ENCODE assay signal across 8 cellular contexts in the genomic region with DNA sequence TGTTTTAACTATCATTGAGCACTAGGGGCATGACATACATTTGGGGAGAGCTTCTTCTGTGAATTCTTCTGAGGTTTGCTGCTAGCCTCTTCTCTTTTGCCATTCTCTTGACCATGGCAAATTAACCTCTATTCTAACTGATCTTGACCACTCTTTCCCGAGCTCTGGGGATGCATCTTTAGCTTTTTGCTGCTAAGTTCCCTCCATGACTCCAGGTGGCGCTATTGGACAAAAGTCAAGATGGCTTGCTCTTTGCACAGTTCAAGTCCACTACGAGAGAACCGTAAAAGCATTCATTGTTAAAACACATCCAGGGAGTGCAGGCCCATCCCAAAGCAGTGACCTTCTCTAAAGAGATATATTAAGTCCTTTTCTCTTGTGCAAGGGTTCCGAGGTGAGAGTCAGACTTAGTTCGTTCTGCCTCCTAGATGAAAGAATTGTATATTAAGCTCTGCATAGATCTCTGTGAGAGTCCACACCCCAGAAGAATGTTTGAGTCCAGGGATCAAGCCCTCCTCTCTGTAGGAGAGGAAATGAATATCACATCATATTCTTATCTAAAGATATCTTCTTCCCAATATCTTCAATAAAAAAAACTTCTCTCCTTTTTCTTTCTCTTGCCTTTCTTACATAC.
DNase-seq lines count a peak whose midpoint lies in the region; ATAC-seq and TF ChIP-seq lines count a peak whose summit lies in the region.

No MANE protein-coding gene starts in this region.

- ATAC-seq in GM18861 (IDR thresholded peaks at IDR 0.05; ENCODE audit: unreplicated experiment), result no peak

- H3K27me3 Mint-ChIP-seq in neural progenitor cell (ENCODE audit: insufficient read depth, low read depth), result peaks cover 3% of the 10 kb centered on the region
- no peaks in the 10 kb centered on the region for H3K27me3 Mint-ChIP-seq in activated T-helper 1 cell treated with anti-CD3 and anti-CD28 coated beads, Interleukin-12 subunit alpha, Interleukin-12 subunit beta, Interleukin-2, Interleukin-4 antibody, amounts not matched to agents 30 ng/mL and 10 ng/mL and 1 ng/mL, durations not matched to agents 14 hours and 24 hours and 36 hours (ENCODE audit: insufficient read depth)

- no peaks in the 10 kb centered on the region for H3K36me3 ChIP-seq in KMS-11 (ENCODE audit: insufficient read depth)
- H3K36me3 ChIP-seq in OCI-LY1 (ENCODE audit: insufficient read depth, low read length), result no peaks in the 10 kb centered on the region
- no peaks in the 10 kb centered on the region for H3K36me3 ChIP-seq in neural progenitor cell

- H3K36me3 Mint-ChIP-seq in neural progenitor cell, result no peaks in the 10 kb centered on the region
- no peaks in the 10 kb centered on the region for H3K36me3 Mint-ChIP-seq in activated T-helper 1 cell treated with anti-CD3 and anti-CD28 coated beads, Interleukin-12 subunit alpha, Interleukin-12 subunit beta, Interleukin-2, Interleukin-4 antibody, amounts not matched to agents 30 ng/mL and 10 ng/mL and 1 ng/mL, durations not matched to agents 14 hours and 24 hours and 36 hours (ENCODE audit: low read depth)

- H3K27ac ChIP-seq in 22Rv1 (no peak overlapping the region), KMS-11 (no peak overlapping the region), OCI-LY1 (ENCODE audit: low read depth, low read length, poor library complexity, severe bottlenecking) (no peak overlapping the region), neural progenitor cell (no peak overlapping the region)

- intact Hi-C loops in activated T-helper 1 cell treated with anti-CD3 and anti-CD28 coated beads, Interleukin-12 subunit alpha, Interleukin-12 subunit beta, Interleukin-2, Interleukin-4 antibody, amounts not matched to agents 30 ng/mL and 10 ng/mL and 1 ng/mL, durations not matched to agents 14 hours and 24 hours and 36 hours (cut with micrococcal nuclease), result no loop called here

- H3F3A ChIP-seq in OCI-LY1 (ENCODE audit: insufficient read depth, low read length) (no peaks in the 10 kb centered on the region), neural progenitor cell (ENCODE audit: low read depth) (no peaks in the 10 kb centered on the region)

- H3K9me2 ChIP-seq in OCI-LY1 (ENCODE audit: low read depth, low read length), result no peaks in the 10 kb centered on the region

- TF ChIP-seq CTCF in 22Rv1 (IDR thresholded peaks at IDR 0.05) (peak; percentile 81), GM12873 (IDR thresholded peaks at IDR 0.05; ENCODE audit: insufficient read depth, low read depth, low read length, missing control alignments) (peak; percentile 82), KMS-11 (conservative IDR thresholded peaks at IDR 0.05; ENCODE audit: low read depth, low read length) (peak; percentile 83), OCI-LY1 (IDR thresholded peaks at IDR 0.05; ENCODE audit: low read length) (peak; percentile 82), neural progenitor cell (IDR thresholded peaks at IDR 0.05) (peak; percentile 89)

- peak; percentile 1 for DNase-seq in dermis blood vessel endothelial cell
- DNase-seq in neural progenitor cell (ENCODE audit: low spot score), result peak; percentile 75
- no peak for DNase-seq in activated T-helper 1 cell treated with anti-CD3 and anti-CD28 coated beads, Interleukin-12 subunit alpha, Interleukin-12 subunit beta, Interleukin-2, Interleukin-4 antibody, amounts not matched to agents 30 ng/mL and 10 ng/mL and 1 ng/mL, durations not matched to agents 14 hours and 24 hours and 36 hours (ENCODE audit: low spot score)

- H3K79me2 ChIP-seq in KMS-11 (ENCODE audit: insufficient read depth, low read depth), result no peaks in the 10 kb centered on the region
- H3K79me2 ChIP-seq in OCI-LY1 (ENCODE audit: insufficient read depth, low read length), result no peaks in the 10 kb centered on the region
- no peaks in the 10 kb centered on the region for H3K79me2 ChIP-seq in neural progenitor cell (ENCODE audit: low read depth)

- H3K4me3 Mint-ChIP-seq in neural progenitor cell, result no peak overlapping the region
- no peak overlapping the region for H3K4me3 Mint-ChIP-seq in activated T-helper 1 cell treated with anti-CD3 and anti-CD28 coated beads, Interleukin-12 subunit alpha, Interleukin-12 subunit beta, Interleukin-2, Interleukin-4 antibody, amounts not matched to agents 30 ng/mL and 10 ng/mL and 1 ng/mL, durations not matched to agents 14 hours and 24 hours and 36 hours

- H4K20me1 ChIP-seq in KMS-11 (ENCODE audit: insufficient read depth) (no peaks in the 10 kb centered on the region), OCI-LY1 (ENCODE audit: insufficient read depth, low read length) (no peaks in the 10 kb centered on the region), neural progenitor cell (ENCODE audit: low read depth) (no peaks in the 10 kb centered on the region)

- H3K4me1 Mint-ChIP-seq in neural progenitor cell, result peaks cover 6% of the 10 kb centered on the region
- no peaks in the 10 kb centered on the region for H3K4me1 Mint-ChIP-seq in activated T-helper 1 cell treated with anti-CD3 and anti-CD28 coated beads, Interleukin-12 subunit alpha, Interleukin-12 subunit beta, Interleukin-2, Interleukin-4 antibody, amounts not matched to agents 30 ng/mL and 10 ng/mL and 1 ng/mL, durations not matched to agents 14 hours and 24 hours and 36 hours (ENCODE audit: low read depth)

- H2AFZ ChIP-seq in KMS-11 (ENCODE audit: low read depth) (no peak overlapping the region), OCI-LY1 (ENCODE audit: low read length) (no peak overlapping the region), neural progenitor cell (replicated peaks) (no peak overlapping the region)

- H3K4me3 ChIP-seq in KMS-11 (IDR thresholded peaks at IDR 0.05; ENCODE audit: insufficient read depth, low read depth, low read length), result no peak overlapping the region
- H3K4me3 ChIP-seq in OCI-LY1 (ENCODE audit: low read depth, low read length, poor library complexity, severe bottlenecking), result no peak overlapping the region
- H3K4me3 ChIP-seq in neural progenitor cell, result no peak overlapping the region

- H3K4me1 ChIP-seq in KMS-11 (ENCODE audit: low read depth, poor library complexity, severe bottlenecking) (no peaks in the 10 kb centered on the region), OCI-LY1 (ENCODE audit: insufficient read depth, low read length, severe bottlenecking) (no peaks in the 10 kb centered on the region), neural progenitor cell (no peaks in the 10 kb centered on the region)

- no peaks in the 10 kb centered on the region for H3K9me3 ChIP-seq in OCI-LY1 (ENCODE audit: low read length)
- H3K9me3 ChIP-seq in neural progenitor cell (ENCODE audit: low read depth), result no peaks in the 10 kb centered on the region

- H3K27me3 ChIP-seq in KMS-11 (ENCODE audit: insufficient read depth, low read depth), result no peaks in the 10 kb centered on the region
- no peaks in the 10 kb centered on the region for H3K27me3 ChIP-seq in OCI-LY1 (ENCODE audit: insufficient read depth, low read length)
- no peaks in the 10 kb centered on the region for H3K27me3 ChIP-seq in neural progenitor cell

- peaks cover 3% of the 10 kb centered on the region for H3K9me3 Mint-ChIP-seq in neural progenitor cell
- H3K9me3 Mint-ChIP-seq in activated T-helper 1 cell treated with anti-CD3 and anti-CD28 coated beads, Interleukin-12 subunit alpha, Interleukin-12 subunit beta, Interleukin-2, Interleukin-4 antibody, amounts not matched to agents 30 ng/mL and 10 ng/mL and 1 ng/mL, durations not matched to agents 14 hours and 24 hours and 36 hours, result peaks cover 5% of the 10 kb centered on the region

- no peak overlapping the region for H3K4me2 ChIP-seq in KMS-11
- H3K4me2 ChIP-seq in OCI-LY1 (ENCODE audit: low read length), result no peak overlapping the region
- H3K4me2 ChIP-seq in neural progenitor cell, result no peak overlapping the region

- no peak overlapping the region for H3K27ac Mint-ChIP-seq in neural progenitor cell
- H3K27ac Mint-ChIP-seq in activated T-helper 1 cell treated with anti-CD3 and anti-CD28 coated beads, Interleukin-12 subunit alpha, Interleukin-12 subunit beta, Interleukin-2, Interleukin-4 antibody, amounts not matched to agents 30 ng/mL and 10 ng/mL and 1 ng/mL, durations not matched to agents 14 hours and 24 hours and 36 hours, result no peak overlapping the region

- H3K9ac ChIP-seq in KMS-11 (no peak overlapping the region), OCI-LY1 (ENCODE audit: low read length) (no peak overlapping the region), neural progenitor cell (no peak overlapping the region)
